Comparison of ENCODE assay signal across 8 cellular contexts in genomic region chr1:182615468-182616129, GRCh38. TPM values are rescaled to one million over a fixed set of nuclear protein-coding genes. Genes with fewer than 3 reads are reported as not detected.
DNase-seq lines count a peak whose midpoint lies in the region; ATAC-seq and TF ChIP-seq lines count a peak whose summit lies in the region.

No MANE protein-coding gene starts in this region.

- in situ Hi-C loops in GM23248 (cut with MboI) = no loop called here

- peaks cover 28% of the 10 kb centered on the region for H3K4me1 ChIP-seq in GM23248 (ENCODE audit: insufficient read depth)
- peaks cover 31% of the 10 kb centered on the region for H3K4me1 ChIP-seq in vagina

- POLR2A ChIA-PET in activated CD4-positive, alpha-beta memory T cell treated with anti-CD3 and anti-CD28 coated beads for 36 hours (lab: Charles Lee) = interaction anchor here (1.6 to 5.7 kb wide), 7 partner anchors 9 to 225 kb away, joined by 4 to 83 read pairs (median 15); partner anchors contain the start of gene RGS16

- peak overlapping the region; percentile 74 for H3K4me3 ChIP-seq in GM23248
- H3K4me3 ChIP-seq in vagina = peak overlapping the region; percentile 52 to 54

- H3K9me2 ChIP-seq in GM23248 (ENCODE audit: insufficient read depth) = no peaks in the 10 kb centered on the region

- H3F3A ChIP-seq in GM23248 (ENCODE audit: insufficient read depth) = peaks cover 27% of the 10 kb centered on the region

- H3K9me3 ChIP-seq in GM23248 (ENCODE audit: low read depth) (no peaks in the 10 kb centered on the region), vagina (no peaks in the 10 kb centered on the region)

- no peaks in the 10 kb centered on the region for H3K79me2 ChIP-seq in GM23248 (ENCODE audit: insufficient read depth)

- H3K36me3 Mint-ChIP-seq in activated CD4-positive, alpha-beta memory T cell treated with anti-CD3 and anti-CD28 coated beads for 36 hours = peaks cover 8% of the 10 kb centered on the region
- peaks cover 3% of the 10 kb centered on the region for H3K36me3 Mint-ChIP-seq in natural killer cell

- TF ChIP-seq POLR2A in vagina (IDR thresholded peaks at IDR 0.05) = no peak

- peak overlapping the region; percentile 83 for H3K9ac ChIP-seq in GM23248

- peaks cover 2% of the 10 kb centered on the region for H3K9me3 Mint-ChIP-seq in activated CD4-positive, alpha-beta memory T cell treated with anti-CD3 and anti-CD28 coated beads for 36 hours
- H3K9me3 Mint-ChIP-seq in natural killer cell = peaks cover under 1 to 1% of the 10 kb centered on the region in 2 donors

- CTCF ChIA-PET in activated CD4-positive, alpha-beta memory T cell treated with anti-CD3 and anti-CD28 coated beads for 36 hours (lab: Charles Lee) = interaction anchor here (1.0 to 6.0 kb wide), 9 partner anchors 9 to 172 kb away, joined by 3 to 45 read pairs (median 11); no protein-coding TSS in a partner anchor

- DNase-seq in GM03348 (ENCODE audit: low spot score) = peak; percentile 44
- DNase-seq in GM23248 = peak; percentile 65
- peak in 2 of 3 experiments; percentile 83 to 89 for DNase-seq in NCI-H1417 (lab: John Stamatoyannopoulos, UW)
- peak; percentile 74 for DNase-seq in activated CD4-positive, alpha-beta memory T cell treated with anti-CD3 and anti-CD28 coated beads for 36 hours
- DNase-seq in natural killer cell = no peak
- DNase-seq in vagina (ENCODE audit: extremely low spot score in 2 of 2) = no peak
- no peak for DNase-seq in AG08395 (ENCODE audit: low spot score)

- H3K4me1 Mint-ChIP-seq in activated CD4-positive, alpha-beta memory T cell treated with anti-CD3 and anti-CD28 coated beads for 36 hours (ENCODE audit: low read depth) = peaks cover 60% of the 10 kb centered on the region
- H3K4me1 Mint-ChIP-seq in natural killer cell = peaks cover 35 to 39% of the 10 kb centered on the region in 2 donors

- ATAC-seq in esophagus mucosa = peak; percentile 3
- peak; percentile 27 to 33 (median 30) for ATAC-seq in natural killer cell

- no peaks in the 10 kb centered on the region for H4K20me1 ChIP-seq in GM23248 (ENCODE audit: insufficient read depth)

- intact Hi-C loops in activated CD4-positive, alpha-beta memory T cell treated with anti-CD3 and anti-CD28 coated beads for 36 hours (cut with micrococcal nuclease) = loop anchor here (1.0 to 2.0 kb wide), 6 partner anchors 9 to 367 kb away; no protein-coding TSS in a partner anchor
- intact Hi-C loops in natural killer cell (cut with micrococcal nuclease) = loop anchor here (1.0 to 5.0 kb wide), 4 partner anchors 11 to 1528 kb away; partner anchors contain the start of genes DHX9, IER5 and RGS16
- intact Hi-C loops in vagina (cut with DNase I) = no loop called here

- peak overlapping the region; percentile 89 for H2AFZ ChIP-seq in GM23248

- H3K36me3 ChIP-seq in GM23248 (ENCODE audit: low read depth) (no peaks in the 10 kb centered on the region), vagina (no peaks in the 10 kb centered on the region)

- H3K4me2 ChIP-seq in GM23248 (ENCODE audit: unreplicated experiment) = peak overlapping the region; percentile 85

- H3K27me3 Mint-ChIP-seq in activated CD4-positive, alpha-beta memory T cell treated with anti-CD3 and anti-CD28 coated beads for 36 hours = peaks cover 12% of the 10 kb centered on the region
- peaks cover 78 to 85% of the 10 kb centered on the region in 2 donors for H3K27me3 Mint-ChIP-seq in natural killer cell (ENCODE audit: low read depth in 2 of 2)

- 15 to 18% methylated on average over 11 of the region's 11 CpGs for WGBS in GM23248 (ENCODE audit: low coverage in 1 of 2, low lambda C conversion rate in 2 of 2, missing lambda C conversion rate in 2 of 2), 2 experiments

- peak overlapping the region; percentile 89 for H3K27ac Mint-ChIP-seq in activated CD4-positive, alpha-beta memory T cell treated with anti-CD3 and anti-CD28 coated beads for 36 hours
- H3K27ac Mint-ChIP-seq in natural killer cell = peak overlapping the region; percentile 85 to 94

- peak overlapping the region; percentile 77 for H3K4me3 Mint-ChIP-seq in activated CD4-positive, alpha-beta memory T cell treated with anti-CD3 and anti-CD28 coated beads for 36 hours
- H3K4me3 Mint-ChIP-seq in natural killer cell = peak overlapping the region; percentile 89

- peak overlapping the region; percentile 86 for H3K27ac ChIP-seq in GM23248
- peak overlapping the region; percentile 93 for H3K27ac ChIP-seq in vagina

- H3K27me3 ChIP-seq in GM23248 (replicated peaks; ENCODE audit: insufficient read depth) (no peaks in the 10 kb centered on the region), vagina (no peaks in the 10 kb centered on the region)

- no peak for TF ChIP-seq CTCF in natural killer cell (IDR thresholded peaks at IDR 0.05)
- no peak for TF ChIP-seq CTCF in vagina (IDR thresholded peaks at IDR 0.05)

RNA-seq across cellular contexts. Expression of gene RGS16, which starts 11.4 kb away (rescaled TPM):
- total RNA-seq in GM23248 (2014; rRNA removed; shearing (Covaris generic)) = 0.11 and 0.89 TPM in 2 replicates
- 0.33 and 0.41 TPM in 2 replicates for polyA plus RNA-seq in GM23248 (2016; fragmentation: Nextera tagmentation; extraction: Ambion mirVana)
- 10 to 100 TPM; 49.8 to 51.9 TPM for total RNA-seq in activated CD4-positive, alpha-beta memory T cell treated with anti-CD3 and anti-CD28 coated beads for 36 hours
- total RNA-seq in esophagus mucosa = 1.3 TPM
- 1 to 10 TPM; 1.3 to 9.6 (median 4.2) TPM for total RNA-seq in natural killer cell
- 1.2 TPM for total RNA-seq in vagina

RNA-seq across cellular contexts. Expression of gene RNASEL, which starts 26.5 kb away (rescaled TPM):
- total RNA-seq in GM23248 (2014; rRNA removed; shearing (Covaris generic)) = 7.1 and 10.1 TPM in 2 replicates
- polyA plus RNA-seq in GM23248 (2016; fragmentation: Nextera tagmentation; extraction: Ambion mirVana) = 7.9 and 9.7 TPM in 2 replicates
- 1 to 10 TPM; 4.5 TPM for total RNA-seq in activated CD4-positive, alpha-beta memory T cell treated with anti-CD3 and anti-CD28 coated beads for 36 hours
- 6.1 TPM for total RNA-seq in esophagus mucosa
- 1 to 10 TPM; 3.3 to 5.8 (median 4.8) TPM for total RNA-seq in natural killer cell
- 5.4 TPM for total RNA-seq in vagina

Comparison
In these comparisons a context has a peak if more than half of its experiments do, and no peak if none do; other contexts are left out.
1. DNase-seq: peak in GM03348 (single experiment), GM23248 (single experiment), NCI-H1417 (2 of 3) and activated CD4-positive, alpha-beta memory T cell treated with anti-CD3 and anti-CD28 coated beads for 36 hours (single experiment); none in natural killer cell (single experiment), vagina (0 of 2) and AG08395 (single experiment).
2. RNA of gene RGS16, which starts 11.4 kb away (total RNA-seq): 49.8 to 51.9 TPM in activated CD4-positive, alpha-beta memory T cell treated with anti-CD3 and anti-CD28 coated beads for 36 hours; 1.3 to 9.6 TPM in natural killer cell, 1.3 TPM in esophagus mucosa (single experiment), 1.2 TPM in vagina (single experiment) and 0.11 to 0.89 TPM in GM23248; every median in the first group is over 4 times any median in the second.